In genomic region chr7:153320728-153321127, GRCh38 we compare ENCODE assay signal across 15 cellular contexts.
DNase-seq lines count a peak whose midpoint lies in the region; ATAC-seq and TF ChIP-seq lines count a peak whose summit lies in the region.
"Had no signal": no experiment of that assay in that cellular context is flagged by ENCODE, and none has a peak within 500 bp of the region (broad histone marks: within the 10 kb centered on the region; RNA-seq: fewer than 3 reads in every experiment).

No MANE protein-coding gene starts in this region.

- no peaks in the 10 kb centered on the region for H3K27me3 ChIP-seq in MG63
- H3K27me3 ChIP-seq in gastroesophageal sphincter, result no peaks in the 10 kb centered on the region
- H3K27me3 ChIP-seq in uterus, result no peaks in the 10 kb centered on the region

- H3K4me3 ChIP-seq in MG63 (no peak overlapping the region), gastroesophageal sphincter (no peak overlapping the region), uterus (no peak overlapping the region)

- H3K9me3 ChIP-seq in MG63 (no peaks in the 10 kb centered on the region), gastroesophageal sphincter (peaks cover 0 to 8% (median 0%) of the 10 kb centered on the region in 3 donors), uterus (no peaks in the 10 kb centered on the region)

- TF ChIP-seq CTCF in gastroesophageal sphincter (IDR thresholded peaks at IDR 0.05) (no peak), uterus (IDR thresholded peaks at IDR 0.05) (peak in 3 of 4 experiments; percentile 1 to 42 (median 30))

- peak; percentile 31 for ATAC-seq in gastroesophageal sphincter
- ATAC-seq in HG03439 (IDR thresholded peaks at IDR 0.05; ENCODE audit: unreplicated experiment), result no peak

- no peak overlapping the region for H3K27ac ChIP-seq in gastroesophageal sphincter
- H3K27ac ChIP-seq in uterus, result peak overlapping the region; percentile 81 to 83

- WGBS in gastroesophageal sphincter (ENCODE audit: low coverage in 1 of 2), 2 donors, result 32 to 56% methylated on average over 4 of the region's 4 CpGs

- no peak for TF ChIP-seq POLR2A in gastroesophageal sphincter (IDR thresholded peaks at IDR 0.05)
- no peak for TF ChIP-seq POLR2A in uterus (IDR thresholded peaks at IDR 0.05)

- no peaks in the 10 kb centered on the region for H3K36me3 ChIP-seq in MG63
- no peaks in the 10 kb centered on the region for H3K36me3 ChIP-seq in gastroesophageal sphincter
- H3K36me3 ChIP-seq in uterus, result no peaks in the 10 kb centered on the region

- intact Hi-C loops in uterus (cut with DNase I; ENCODE audit: low total_unique reads), result no loop called here

- H3K4me1 ChIP-seq in gastroesophageal sphincter (no peaks in the 10 kb centered on the region), uterus (no peaks in the 10 kb centered on the region)

- DNase-seq in MG63 (peak; percentile 28), uterus (peak in 1 of 2 donors; percentile 28), NCI-H146 treated with DMSO at 0.1 percent for 48 hours (lab: John Stamatoyannopoulos, UW; ENCODE audit: unreplicated experiment) (no peak), HK-2 (ENCODE audit: unreplicated experiment) (no peak)
- DNase-seq: C1 segment of cervical spinal cord; Calu3; CD4-positive, alpha-beta memory T cell; COR-L47; DMS53; DMS79 treated with DMSO at 0.1 percent for 48 hours; GF-D8; H7; HCEC 1CT had no signal

- TF ChIP-seq EP300 in gastroesophageal sphincter (IDR thresholded peaks at IDR 0.05), result no peak

Comparison
In these comparisons a context has a peak if more than half of its experiments do, and no peak if none do; other contexts are left out.
1. H3K27ac ChIP-seq: peak in uterus (2 of 2); none in gastroesophageal sphincter (0 of 4).
2. CTCF ChIP-seq: peak in uterus (3 of 4); none in gastroesophageal sphincter (0 of 4).